In genomic region chr15:49758856-49759255, GRCh38 we compare ENCODE assay signal across 26 cellular contexts.
"Had no signal": no experiment of that assay in that cellular context is flagged by ENCODE, and none has a peak within 500 bp of the region (broad histone marks: within the 10 kb centered on the region; RNA-seq: fewer than 3 reads in every experiment).

No MANE protein-coding gene starts in this region.

- H3K79me2 ChIP-seq: hepatocyte, parathyroid adenoma had no signal

- H2AFZ ChIP-seq: hepatocyte, parathyroid adenoma had no signal

- H3K4me3 Mint-ChIP-seq: effector memory CD8-positive, alpha-beta T cell; natural killer cell; stimulated activated memory B cell treated with anti-CD40 and anti-IgM and Interleukin-4, amounts not matched to agents 10 μg/mL and 1 μg/mL and 100 μg/mL, for 72 hours; type B pancreatic cell had no signal

- H3K4me1 Mint-ChIP-seq: natural killer cell; stimulated activated memory B cell treated with anti-CD40 and anti-IgM and Interleukin-4, amounts not matched to agents 10 μg/mL and 1 μg/mL and 100 μg/mL, for 72 hours had no signal

- H3K9me3 ChIP-seq: testis had no signal

- H3K27ac Mint-ChIP-seq: effector memory CD8-positive, alpha-beta T cell; natural killer cell; stimulated activated memory B cell treated with anti-CD40 and anti-IgM and Interleukin-4, amounts not matched to agents 10 μg/mL and 1 μg/mL and 100 μg/mL, for 72 hours; type B pancreatic cell had no signal

- H3K9ac ChIP-seq: parathyroid adenoma had no signal

- H3K27ac ChIP-seq: coronary artery, foreskin keratinocyte, gastroesophageal sphincter, hepatocyte, left lung, parathyroid adenoma, psoas muscle, sigmoid colon, skin epidermis, spleen, testis, tibial artery had no signal

- H3K36me3 Mint-ChIP-seq: stimulated activated memory B cell treated with anti-CD40 and anti-IgM and Interleukin-4, amounts not matched to agents 10 μg/mL and 1 μg/mL and 100 μg/mL, for 72 hours; type B pancreatic cell had no signal

- H3K27me3 ChIP-seq: foreskin keratinocyte, gastroesophageal sphincter, heart left ventricle, hepatocyte, left lung, sigmoid colon, spleen, testis, tibial artery had no signal

- H3K27me3 Mint-ChIP-seq: effector memory CD8-positive, alpha-beta T cell; stimulated activated memory B cell treated with anti-CD40 and anti-IgM and Interleukin-4, amounts not matched to agents 10 μg/mL and 1 μg/mL and 100 μg/mL, for 72 hours; type B pancreatic cell had no signal

- H3K4me1 ChIP-seq: foreskin keratinocyte, gastroesophageal sphincter, heart left ventricle, left lung, parathyroid adenoma, psoas muscle, sigmoid colon, spleen, testis, tibial artery had no signal

- DNase-seq: dermis blood vessel endothelial cell; effector memory CD8-positive, alpha-beta T cell; erythroblast; foreskin keratinocyte; heart left ventricle; left cardiac atrium; left lung; mesendoderm; midbrain; natural killer cell; psoas muscle; right cardiac atrium; sigmoid colon; spleen; stimulated activated CD4-positive, alpha-beta T cell treated with anti-CD3 and anti-CD28 coated beads, Interleukin-4, amount 100 ng/mL, for 4 hours; stimulated activated naive CD8-positive, alpha-beta T cell treated with anti-CD3 and anti-CD28 coated beads, Interleukin-15, Interleukin-2, amounts not matched to agents 100 U/mL and 50 U/mL, for 24 hours; substantia nigra; testis; tibial artery had no signal

- H3K4me2 ChIP-seq: hepatocyte had no signal

- H3K4me3 ChIP-seq: coronary artery, gastroesophageal sphincter, heart left ventricle, hepatocyte, left lung, psoas muscle, sigmoid colon, skin epidermis, spleen, testis, tibial artery had no signal

- H3K36me3 ChIP-seq: gastroesophageal sphincter, heart left ventricle, left lung, sigmoid colon, spleen, tibial artery had no signal
